Comparison of ENCODE assay signal across 37 cellular contexts in genomic region chr13:105703843-105704242, GRCh38.
"Had no signal": no experiment of that assay in that cellular context is flagged by ENCODE, and none has a peak within 500 bp of the region (broad histone marks: within the 10 kb centered on the region; RNA-seq: fewer than 3 reads in every experiment).

No MANE protein-coding gene starts in this region.

- H3K4me1 Mint-ChIP-seq: activated B cell treated with CpG ODN at 0.5 μM for 24 hours; activated CD4-positive, alpha-beta T cell treated with anti-CD3 and anti-CD28 coated beads for 36 hours; activated CD4-positive, alpha-beta T cell treated with anti-CD3 and anti-CD28 coated beads, Interleukin-2, amount 10 ng/mL, durations not matched to agents 24 days and 14 days; activated naive CD8-positive, alpha-beta T cell treated with anti-CD3 and anti-CD28 coated beads for 36 hours; activated T-helper 17 cell treated with anti-CD3 and anti-CD28 coated beads, Interleukin-2, amount 50 U/mL, for 72 hours had no signal

- FAIRE-seq: astrocyte, colon, TTC549 had no signal

- H3K4me3 ChIP-seq: adrenal gland, body of pancreas, breast epithelium had no signal

- H3K36me3 ChIP-seq: adrenal gland, brain microvascular endothelial cell, breast epithelium had no signal

- H3K4me3 Mint-ChIP-seq: activated B cell treated with CpG ODN at 0.5 μM for 24 hours; activated CD4-positive, alpha-beta memory T cell treated with anti-CD3 and anti-CD28 coated beads for 36 hours; activated CD4-positive, alpha-beta T cell treated with anti-CD3 and anti-CD28 coated beads for 36 hours; activated CD4-positive, alpha-beta T cell treated with anti-CD3 and anti-CD28 coated beads, Interleukin-2, amount 10 ng/mL, durations not matched to agents 24 days and 14 days; activated CD8-positive, alpha-beta T cell treated with anti-CD3 and anti-CD28 coated beads for 36 hours; activated naive CD4-positive, alpha-beta T cell treated with anti-CD3 and anti-CD28 coated beads for 36 hours; activated naive CD8-positive, alpha-beta T cell treated with anti-CD3 and anti-CD28 coated beads for 36 hours; activated T-cell treated with anti-CD3 and anti-CD28 coated beads, Interleukin-2, amount 50 U/mL, for 4 hours; activated T-cell treated with anti-CD3 and anti-CD28 coated beads, Interleukin-2, amount 50 U/mL, for 72 hours; activated T-helper 1 cell treated with anti-CD3 and anti-CD28 coated beads, Interleukin-12 subunit alpha, Interleukin-12 subunit beta, Interleukin-2, Interleukin-4 antibody, amounts not matched to agents 30 ng/mL and 10 ng/mL and 1 ng/mL, durations not matched to agents 14 hours and 24 hours and 36 hours; activated T-helper 17 cell treated with anti-CD3 and anti-CD28 coated beads, Interleukin-2, amount 50 U/mL, for 72 hours; T-helper 1 cell treated with Interleukin-12 subunit alpha and Interleukin-12 subunit beta and Interleukin-4 antibody, amounts not matched to agents 30 μg/mL and 1 μg/mL, for 36 hours; T-helper 2 cell treated with Interferon-gamma antibody and Interleukin-4, amounts not matched to agents 5 μg/mL and 100 μg/mL, for 36 hours had no signal

- H3K27me3 Mint-ChIP-seq: activated B cell treated with CpG ODN at 0.5 μM for 24 hours; activated CD4-positive, alpha-beta memory T cell treated with anti-CD3 and anti-CD28 coated beads for 36 hours; activated CD4-positive, alpha-beta T cell treated with anti-CD3 and anti-CD28 coated beads for 36 hours; activated CD4-positive, alpha-beta T cell treated with anti-CD3 and anti-CD28 coated beads, Interleukin-2, amount 10 ng/mL, durations not matched to agents 24 days and 14 days; activated CD8-positive, alpha-beta T cell treated with anti-CD3 and anti-CD28 coated beads for 36 hours; activated naive CD8-positive, alpha-beta T cell treated with anti-CD3 and anti-CD28 coated beads for 36 hours; activated T-helper 17 cell treated with anti-CD3 and anti-CD28 coated beads, Interleukin-2, amount 50 U/mL, for 72 hours had no signal

- H3K4me1 ChIP-seq: adrenal gland, breast epithelium had no signal

- H3K27ac Mint-ChIP-seq: activated B cell treated with CpG ODN at 0.5 μM for 24 hours; activated CD4-positive, alpha-beta memory T cell treated with anti-CD3 and anti-CD28 coated beads for 36 hours; activated CD4-positive, alpha-beta T cell treated with anti-CD3 and anti-CD28 coated beads for 36 hours; activated CD4-positive, alpha-beta T cell treated with anti-CD3 and anti-CD28 coated beads, Interleukin-2, amount 10 ng/mL, durations not matched to agents 24 days and 14 days; activated CD8-positive, alpha-beta T cell treated with anti-CD3 and anti-CD28 coated beads for 36 hours; activated naive CD4-positive, alpha-beta T cell treated with anti-CD3 and anti-CD28 coated beads for 36 hours; activated naive CD4-positive, alpha-beta T cell treated with anti-CD3 and anti-CD28 coated beads, Interleukin-2, amount 50 U/mL, for 72 hours; activated naive CD8-positive, alpha-beta T cell treated with anti-CD3 and anti-CD28 coated beads for 36 hours; activated T-cell treated with anti-CD3 and anti-CD28 coated beads, Interleukin-2, amount 50 U/mL, for 72 hours; activated T-helper 1 cell treated with anti-CD3 and anti-CD28 coated beads, Interleukin-12 subunit alpha, Interleukin-12 subunit beta, Interleukin-2, Interleukin-4 antibody, amounts not matched to agents 30 ng/mL and 10 ng/mL and 1 ng/mL, durations not matched to agents 14 hours and 24 hours and 36 hours; activated T-helper 17 cell treated with anti-CD3 and anti-CD28 coated beads, Interleukin-2, amount 50 U/mL, for 72 hours; T-helper 1 cell treated with Interleukin-12 subunit alpha and Interleukin-12 subunit beta and Interleukin-4 antibody, amounts not matched to agents 30 μg/mL and 1 μg/mL, for 36 hours; T-helper 2 cell treated with Interferon-gamma antibody and Interleukin-4, amounts not matched to agents 5 μg/mL and 100 μg/mL, for 36 hours had no signal

- H3K9me3 ChIP-seq: adrenal gland, body of pancreas, breast epithelium had no signal

- H3K9me3 Mint-ChIP-seq: activated CD4-positive, alpha-beta T cell treated with anti-CD3 and anti-CD28 coated beads, Interleukin-2, amount 10 ng/mL, durations not matched to agents 24 days and 14 days; activated CD8-positive, alpha-beta T cell treated with anti-CD3 and anti-CD28 coated beads for 36 hours had no signal

- H3K27me3 ChIP-seq: adrenal gland, body of pancreas, brain microvascular endothelial cell, breast epithelium had no signal

- ATAC-seq: activated CD4-positive, alpha-beta T cell treated with anti-CD3 and anti-CD28 coated beads for 36 hours; activated CD8-positive, alpha-beta T cell treated with anti-CD3 and anti-CD28 coated beads for 36 hours; activated naive CD4-positive, alpha-beta T cell treated with anti-CD3 and anti-CD28 coated beads, Interleukin-2, amount 50 U/mL, for 72 hours; activated T-cell treated with anti-CD3 and anti-CD28 coated beads, Interleukin-2, amount 50 U/mL, for 4 hours; activated T-cell treated with anti-CD3 and anti-CD28 coated beads, Interleukin-2, amount 50 U/mL, for 72 hours; activated T-helper 17 cell treated with anti-CD3 and anti-CD28 coated beads, Interleukin-2, amount 50 U/mL, for 72 hours; body of pancreas had no signal

- H3K27ac ChIP-seq: adrenal gland, body of pancreas, brain microvascular endothelial cell, breast epithelium, VCaP had no signal

- DNase-seq: activated B cell treated with CpG ODN at 0.5 μM for 24 hours; activated CD4-positive, alpha-beta memory T cell treated with anti-CD3 and anti-CD28 coated beads for 36 hours; activated CD4-positive, alpha-beta T cell treated with anti-CD3 and anti-CD28 coated beads for 1 hour; activated CD4-positive, alpha-beta T cell treated with anti-CD3 and anti-CD28 coated beads for 36 hours; activated CD4-positive, alpha-beta T cell treated with anti-CD3 and anti-CD28 coated beads, Interleukin-2, amount 10 ng/mL, durations not matched to agents 24 days and 14 days; activated CD4-positive, alpha-beta T cell treated with anti-CD3 and anti-CD28 coated beads, Interleukin-2, amount 50 U/mL, for 1 hour; activated CD4-positive, alpha-beta T cell treated with anti-CD3 and anti-CD28 coated beads, Interleukin-2, amount 50 U/mL, for 4 hours; activated CD8-positive, alpha-beta memory T cell treated with anti-CD3 and anti-CD28 coated beads, Interleukin-2, amount 50 U/mL, for 4 hours; activated CD8-positive, alpha-beta T cell treated with anti-CD3 and anti-CD28 coated beads for 36 hours; activated effector memory CD4-positive, alpha-beta T cell treated with anti-CD3 and anti-CD28 coated beads, Interleukin-2, amount 50 U/mL, for 16 hours; activated gamma-delta T cell treated with Interleukin-2 at 50 U/mL for 16 hours; activated naive CD4-positive, alpha-beta T cell; activated naive CD4-positive, alpha-beta T cell treated with anti-CD3 and anti-CD28 coated beads for 36 hours; activated naive CD4-positive, alpha-beta T cell treated with anti-CD3 and anti-CD28 coated beads, Interleukin-2, amount 50 U/mL, for 16 hours; activated naive CD8-positive, alpha-beta T cell treated with anti-CD3 and anti-CD28 coated beads for 36 hours; activated T-cell treated with anti-CD3 and anti-CD28 coated beads for 4 hours; activated T-cell treated with anti-CD3 and anti-CD28 coated beads, Interleukin-2, amount 50 U/mL, for 1 hour; activated T-cell treated with anti-CD3 and anti-CD28 coated beads, Interleukin-2, amount 50 U/mL, for 4 hours; activated T-cell treated with anti-CD3 and anti-CD28 coated beads, Interleukin-2, amount 50 U/mL, for 72 hours; adrenal gland; amniotic stem cell; aorta; body of pancreas; brain microvascular endothelial cell; central memory CD4-positive, alpha-beta T cell; T-helper 2 cell; T-helper 9 cell had no signal

- H3K36me3 Mint-ChIP-seq: activated CD4-positive, alpha-beta memory T cell treated with anti-CD3 and anti-CD28 coated beads for 36 hours; activated naive CD8-positive, alpha-beta T cell treated with anti-CD3 and anti-CD28 coated beads for 36 hours had no signal
